Comparison of ENCODE assay signal across 16 cellular contexts in genomic region chr1:212118167-212118871, GRCh38.
DNase-seq lines count a peak whose midpoint lies in the region; ATAC-seq, FAIRE-seq and TF ChIP-seq lines count a peak whose summit lies in the region.
"Had no signal": no experiment of that assay in that cellular context is flagged by ENCODE, and none has a peak within 500 bp of the region (broad histone marks: within the 10 kb centered on the region; RNA-seq: fewer than 3 reads in every experiment).

No MANE protein-coding gene starts in this region.

- H3K9me3 ChIP-seq in heart right ventricle (no peaks in the 10 kb centered on the region), HepG2 (ENCODE audit: low read length) (no peaks in the 10 kb centered on the region)
- H3K9me3 ChIP-seq: esophagus muscularis mucosa, testis had no signal

- no peak for FAIRE-seq in bronchial epithelial cell (lab: Jason Lieb, UNC)
- FAIRE-seq in HepG2 (lab: Jason Lieb, UNC), result no peak
- FAIRE-seq: TTC549 had no signal

- H3K4me1 ChIP-seq in heart right ventricle (peaks cover 5 to 26% (median 13%) of the 10 kb centered on the region in 9 donors), HepG2 (ENCODE audit: insufficient read depth, low read length) (peaks cover 24% of the 10 kb centered on the region)
- H3K4me1 ChIP-seq: SJCRH30, testis had no signal

- no peak for TF ChIP-seq CTCF in heart right ventricle (IDR thresholded peaks at IDR 0.05)
- TF ChIP-seq CTCF in bronchial epithelial cell (IDR thresholded peaks at IDR 0.05; ENCODE audit: insufficient read depth, low read length, severe bottlenecking), result no peak
- no peak for TF ChIP-seq CTCF in HepG2 (CRISPR knock-in tag; IDR thresholded peaks at IDR 0.05)

- DNase-seq in heart right ventricle, result no peak
- DNase-seq in left ventricle myocardium superior, result no peak
- peak; percentile 37 for DNase-seq in bronchial epithelial cell (ENCODE audit: low read depth)
- peak; percentile 12 for DNase-seq in HepG2 (ENCODE audit: low spot score)
- DNase-seq in stimulated activated CD8-positive, alpha-beta memory T cell treated with anti-CD3 and anti-CD28 coated beads, Interleukin-4, amount 100 ng/mL, for 48 hours, result no peak
- no peak for DNase-seq in head of caudate nucleus
- DNase-seq in Kasumi-1 (lab: John Stamatoyannopoulos, UW), result no peak
- no peak for DNase-seq in anterior cingulate cortex (lab: John Stamatoyannopoulos, UW)
- DNase-seq: activated naive CD4-positive, alpha-beta T cell; DMS53; NCI-H2171; stimulated activated CD4-positive, alpha-beta T cell treated with anti-CD3 and anti-CD28 coated beads, Interleukin-15, amount 100 ng/mL, for 24 hours; testis had no signal

- H3K27me3 ChIP-seq in heart right ventricle (no peaks in the 10 kb centered on the region), bronchial epithelial cell (ENCODE audit: control insufficient read depth, insufficient read depth, low read length) (no peaks in the 10 kb centered on the region), HepG2 (ENCODE audit: control insufficient read depth in 1 of 2, insufficient read depth in 2 of 2, low read length in 2 of 2) (no peaks in the 10 kb centered on the region)
- H3K27me3 ChIP-seq: esophagus muscularis mucosa, SJCRH30, testis had no signal

- CTCF ChIA-PET in HepG2 (lab: Yijun Ruan, JAX; ENCODE audit: low intra/inter-chr PET ratio, low total read pairs), result no interaction called here

- H3K4me3 ChIP-seq in heart right ventricle (no peak overlapping the region), bronchial epithelial cell (ENCODE audit: low read depth, low read length) (no peak overlapping the region), HepG2 (replicated peaks in 1 of 3; ENCODE audit: insufficient read depth in 1 of 3, low read depth in 2 of 3, low read length in 3 of 3) (no peak overlapping the region)
- H3K4me3 ChIP-seq: esophagus muscularis mucosa, SJCRH30, testis had no signal

- peak overlapping the region in 9 of 10 donors; percentile 54 to 86 (median 78) for H3K27ac ChIP-seq in heart right ventricle
- H3K27ac ChIP-seq in HepG2 (ENCODE audit: extremely low read length, insufficient read depth, low read length), result no peak overlapping the region
- H3K27ac ChIP-seq: esophagus muscularis mucosa, SJCRH30, testis had no signal

- no peaks in the 10 kb centered on the region for H4K20me1 ChIP-seq in HepG2 (ENCODE audit: insufficient read depth, low read length)

- BruUV-seq in HepG2 (replicated peaks; lab: Mats Ljungman, UMichigan), result no TSS peak

- in situ Hi-C loops in HepG2 (cut with HindIII; ENCODE audit: extremely low pct_ligation_motif_present, low pct_unique_long_range_greater_than_20kb), result no loop called here

- no peak for TF ChIP-seq POLR2A in HepG2 (IDR thresholded peaks at IDR 0.05; ENCODE audit: insufficient read depth in 1 of 2, low read depth in 2 of 2, low read length in 2 of 2)

- H3K9ac ChIP-seq in HepG2 (ENCODE audit: insufficient read depth, low read depth, low read length), result no peak overlapping the region

- intact Hi-C loops in heart right ventricle (cut with DNase I), result no loop called here
- intact Hi-C loops in left ventricle myocardium superior (cut with micrococcal nuclease), result no loop called here
- intact Hi-C loops in HepG2 (cut with micrococcal nuclease; ENCODE audit: unreplicated experiment), result no loop called here
- intact Hi-C loops in head of caudate nucleus (cut with DNase I), result no loop called here

- POLR2A ChIA-PET in HepG2 (lab: Yijun Ruan, JAX), result no interaction called here

- no peak for ATAC-seq in heart right ventricle
- ATAC-seq in left ventricle myocardium superior, result no peak
- no peak for ATAC-seq in HepG2

- 59 to 62% methylated on average over 7 of the region's 7 CpGs for WGBS in heart right ventricle, 2 donors
- 63% methylated on average over 7 of the region's 7 CpGs for WGBS in HepG2 (ENCODE audit: low lambda C conversion rate)

- H3K36me3 ChIP-seq in heart right ventricle (no peaks in the 10 kb centered on the region), bronchial epithelial cell (ENCODE audit: control insufficient read depth, insufficient read depth, low read length) (no peaks in the 10 kb centered on the region), HepG2 (replicated peaks in 1 of 2; ENCODE audit: control insufficient read depth in 1 of 2, insufficient read depth in 2 of 2, low read length in 2 of 2) (peaks cover 0 to 1% of the 10 kb centered on the region in 2 experiments; a peak in 1 of 5 replicates)
- H3K36me3 ChIP-seq: esophagus muscularis mucosa had no signal

- TF ChIP-seq EP300 in HepG2 (IDR thresholded peaks at IDR 0.05; ENCODE audit: low read depth in 2 of 2, low read length in 2 of 2) (no peak), HepG2 (CRISPR knock-in tag; IDR thresholded peaks at IDR 0.05; ENCODE audit: borderline replicate concordance) (no peak)

- no peak for TF ChIP-seq RAD21 in HepG2 (CRISPR knock-in tag; IDR thresholded peaks at IDR 0.05)

- H2AFZ ChIP-seq in HepG2 (ENCODE audit: low read length), result no peak overlapping the region

- no peak overlapping the region for H3K4me2 ChIP-seq in HepG2 (ENCODE audit: low read depth, low read length)

- H3K79me2 ChIP-seq in HepG2 (ENCODE audit: insufficient read depth, low read length), result no peaks in the 10 kb centered on the region

TF ChIP-seq in HepG2, 621 proteins besides CTCF, POLR2A, EP300 and RAD21:
- no peak for TF ChIP-seq ZNF296 (CRISPR knock-in tag; conservative IDR thresholded peaks at IDR 0.05)
- TF ChIP-seq SIX1 (CRISPR knock-in tag; IDR thresholded peaks at IDR 0.05; ENCODE audit: borderline replicate concordance), result no peak
- TF ChIP-seq AKNA (CRISPR knock-in tag; IDR thresholded peaks at IDR 0.05; ENCODE audit: borderline replicate concordance), result no peak
- no peak for TF ChIP-seq BCL6 (CRISPR knock-in tag; IDR thresholded peaks at IDR 0.05)
- no peak for TF ChIP-seq REST (IDR thresholded peaks at IDR 0.05; ENCODE audit: borderline replicate concordance in 1 of 2, low read depth in 1 of 2, low read length in 2 of 2)

Comparison
In these comparisons a context has a peak if more than half of its experiments do, and no peak if none do; other contexts are left out.
1. DNase-seq: peak in bronchial epithelial cell (single experiment) and HepG2 (single experiment); none in heart right ventricle (0 of 2), left ventricle myocardium superior (single experiment), stimulated activated CD8-positive, alpha-beta memory T cell treated with anti-CD3 and anti-CD28 coated beads, Interleukin-4, amount 100 ng/mL, for 48 hours (single experiment), head of caudate nucleus (0 of 42), Kasumi-1 (0 of 2) and anterior cingulate cortex (0 of 58).